Comparison of ENCODE assay signal across 17 cellular contexts in the genomic region with DNA sequence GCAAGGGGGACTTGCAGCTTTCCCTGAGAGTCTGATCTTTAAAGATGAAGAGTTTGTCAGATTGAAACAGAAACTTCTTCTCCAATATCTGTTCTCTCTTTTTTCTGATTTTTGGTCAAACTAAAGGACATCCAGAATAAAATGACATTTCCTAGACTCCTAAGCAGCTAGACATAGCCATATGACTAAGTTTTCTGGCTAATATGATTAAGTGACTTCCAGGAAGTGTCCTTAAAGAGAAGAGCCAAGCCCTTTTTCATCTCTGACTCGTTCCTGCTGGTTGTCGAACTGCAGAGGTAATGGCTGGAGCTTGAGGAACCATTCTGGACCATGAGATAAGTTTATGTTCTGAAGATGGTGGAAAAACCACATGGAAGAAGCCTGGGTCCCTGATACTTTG.
DNase-seq lines count a peak whose midpoint lies in the region; ATAC-seq, FAIRE-seq and TF ChIP-seq lines count a peak whose summit lies in the region.
"Had no signal": no experiment of that assay in that cellular context is flagged by ENCODE, and none has a peak within 500 bp of the region (broad histone marks: within the 10 kb centered on the region; RNA-seq: fewer than 3 reads in every experiment).

No MANE protein-coding gene starts in this region.

- intact Hi-C loops in activated CD4-positive, alpha-beta T cell treated with anti-CD3 and anti-CD28 coated beads for 36 hours (cut with DNase I, micrococcal nuclease): loop anchor here in 1 of 2 experiments (1.0 kb wide), 1 partner anchor 27 kb away; no protein-coding TSS in a partner anchor

- no peak overlapping the region for H3K4me3 Mint-ChIP-seq in activated CD4-positive, alpha-beta T cell treated with anti-CD3 and anti-CD28 coated beads for 36 hours
- H3K4me3 Mint-ChIP-seq: CD8-positive, alpha-beta memory T cell had no signal

- ATAC-seq in activated CD4-positive, alpha-beta T cell treated with anti-CD3 and anti-CD28 coated beads for 36 hours: peak; percentile 74
- peak; percentile 84 for ATAC-seq in stimulated activated naive CD8-positive, alpha-beta T cell treated with anti-CD3 and anti-CD28 coated beads, Interleukin-15, Interleukin-2, amounts not matched to agents 100 U/mL and 50 U/mL, for 24 hours

- no peaks in the 10 kb centered on the region for H3K36me3 ChIP-seq in bronchial epithelial cell (ENCODE audit: control insufficient read depth, insufficient read depth, low read length)
- H3K36me3 ChIP-seq: HAP-1 had no signal

- no peak for FAIRE-seq in bronchial epithelial cell (lab: Jason Lieb, UNC)
- FAIRE-seq in D721Med (lab: Jason Lieb, UNC): no peak

- H3K9me3 Mint-ChIP-seq in activated CD4-positive, alpha-beta T cell treated with anti-CD3 and anti-CD28 coated beads for 36 hours (ENCODE audit: low read depth): peaks cover 2% of the 10 kb centered on the region

- no peak overlapping the region for H3K4me3 ChIP-seq in bronchial epithelial cell (ENCODE audit: low read depth, low read length)
- H3K4me3 ChIP-seq: HAP-1, PC-9 had no signal

- CTCF ChIA-PET in activated CD4-positive, alpha-beta T cell treated with anti-CD3 and anti-CD28 coated beads for 36 hours (lab: Charles Lee): interaction anchor here (0.6 to 1.0 kb wide), 3 partner anchors 13 to 166 kb away, joined by 3 read pairs; no protein-coding TSS in a partner anchor

- no peak overlapping the region for H3K27ac Mint-ChIP-seq in activated CD4-positive, alpha-beta T cell treated with anti-CD3 and anti-CD28 coated beads for 36 hours
- H3K27ac Mint-ChIP-seq: CD8-positive, alpha-beta memory T cell had no signal

- DNase-seq in activated CD4-positive, alpha-beta T cell treated with anti-CD3 and anti-CD28 coated beads for 36 hours: no peak
- no peak for DNase-seq in activated CD4-positive, alpha-beta T cell treated with anti-CD3 and anti-CD28 coated beads for 1 hour
- DNase-seq in CMK (ENCODE audit: low read depth) (peak; percentile 7), bronchial epithelial cell (ENCODE audit: low read depth) (peak; percentile 12), D721Med (ENCODE audit: insufficient read length, low spot score) (no peak)
- no peak for DNase-seq in stimulated activated naive CD8-positive, alpha-beta T cell treated with anti-CD3 and anti-CD28 coated beads, Interleukin-15, Interleukin-2, amounts not matched to agents 100 U/mL and 50 U/mL, for 24 hours
- DNase-seq in stimulated activated naive CD4-positive, alpha-beta T cell (lab: John Stamatoyannopoulos, UW): no peak
- DNase-seq: C1 segment of cervical spinal cord; CD8-positive, alpha-beta memory T cell; DMS79 treated with DMSO at 0.1 percent for 48 hours; NCI-H1417 treated with DMSO at 0.1 percent for 48 hours; NCI-H1930; NCI-H226; NCI-H524; PC-9; SIG-M5 had no signal

- no peaks in the 10 kb centered on the region for H3K27me3 Mint-ChIP-seq in activated CD4-positive, alpha-beta T cell treated with anti-CD3 and anti-CD28 coated beads for 36 hours

- H3K4me1 Mint-ChIP-seq in activated CD4-positive, alpha-beta T cell treated with anti-CD3 and anti-CD28 coated beads for 36 hours: peaks cover 5% of the 10 kb centered on the region
- H3K4me1 Mint-ChIP-seq: CD8-positive, alpha-beta memory T cell had no signal

- H3K27me3 ChIP-seq in bronchial epithelial cell (ENCODE audit: control insufficient read depth, insufficient read depth, low read length): no peaks in the 10 kb centered on the region

- H3K36me3 Mint-ChIP-seq in activated CD4-positive, alpha-beta T cell treated with anti-CD3 and anti-CD28 coated beads for 36 hours (ENCODE audit: low read depth): no peaks in the 10 kb centered on the region
- H3K36me3 Mint-ChIP-seq: CD8-positive, alpha-beta memory T cell had no signal

- TF ChIP-seq CTCF in bronchial epithelial cell (IDR thresholded peaks at IDR 0.05; ENCODE audit: insufficient read depth, low read length, severe bottlenecking) (no peak), D721Med (IDR thresholded peaks at IDR 0.05; ENCODE audit: insufficient read depth, missing control alignments) (no peak)

- POLR2A ChIA-PET in activated CD4-positive, alpha-beta T cell treated with anti-CD3 and anti-CD28 coated beads for 36 hours (lab: Charles Lee): no interaction called here

Comparison
In these comparisons a context has a peak if more than half of its experiments do, and no peak if none do; other contexts are left out.
1. DNase-seq: peak in CMK (single experiment) and bronchial epithelial cell (single experiment); none in activated CD4-positive, alpha-beta T cell treated with anti-CD3 and anti-CD28 coated beads for 36 hours (single experiment), activated CD4-positive, alpha-beta T cell treated with anti-CD3 and anti-CD28 coated beads for 1 hour (single experiment), stimulated activated naive CD8-positive, alpha-beta T cell treated with anti-CD3 and anti-CD28 coated beads, Interleukin-15, Interleukin-2, amounts not matched to agents 100 U/mL and 50 U/mL, for 24 hours (single experiment), D721Med (single experiment) and stimulated activated naive CD4-positive, alpha-beta T cell (0 of 6).